ENCODE assay signal across 30 cellular contexts in the genomic region with DNA sequence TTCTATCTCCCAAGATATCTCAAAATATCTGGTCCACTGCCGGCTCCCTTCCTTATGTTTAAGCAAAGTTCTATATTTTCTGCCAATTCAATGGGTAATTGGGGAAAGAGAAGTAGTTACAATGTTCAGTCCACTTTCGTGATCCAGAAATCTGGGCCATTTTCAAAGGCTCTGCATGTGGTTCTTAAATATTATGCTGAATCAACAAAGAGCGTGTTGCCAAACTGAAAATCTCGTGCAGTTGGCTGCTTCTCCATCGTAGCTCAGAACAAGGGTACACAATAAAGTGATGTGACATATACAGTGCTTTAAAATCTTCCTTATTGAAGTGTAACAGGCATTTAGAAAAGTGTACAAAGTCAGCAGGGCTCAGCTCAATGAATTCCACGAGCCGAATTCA.
"Had no signal": no experiment of that assay in that cellular context is flagged by ENCODE, and none has a peak within 500 bp of the region (broad histone marks: within the 10 kb centered on the region; RNA-seq: fewer than 3 reads in every experiment).

No MANE protein-coding gene starts in this region.

- H3K27ac ChIP-seq: left ventricle myocardium inferior, pancreas, prostate gland, spleen, suprapubic skin, thoracic aorta, tibial artery, upper lobe of right lung had no signal

- H3K4me3 ChIP-seq: left ventricle myocardium inferior, lung, mucosa of descending colon, pancreas, prostate gland, sigmoid colon, spleen, suprapubic skin, thoracic aorta, tibial artery, upper lobe of right lung had no signal

- H3K4me1 ChIP-seq: left ventricle myocardium inferior, pancreas, prostate gland, spleen, suprapubic skin, tibial artery, upper lobe of right lung had no signal

- ATAC-seq: mucosa of descending colon; naive thymus-derived CD4-positive, alpha-beta T cell; natural killer cell treated with Interleukin-12 subunit alpha and Interleukin-12 subunit beta and Interleukin-15 and Interleukin-18, amount 100 ng/mL, for 72 hours; pancreas; right cardiac atrium; stimulated activated effector memory CD8-positive, alpha-beta T cell treated with anti-CD3 and anti-CD28 coated beads, Interleukin-12 subunit alpha, Interleukin-12 subunit beta, amount 100 ng/mL, for 72 hours; upper lobe of right lung had no signal

- H3K27ac Mint-ChIP-seq: immature natural killer cell; memory B cell; stimulated activated effector memory CD8-positive, alpha-beta T cell treated with anti-CD3 and anti-CD28 coated beads, Interleukin-12 subunit alpha, Interleukin-12 subunit beta, amount 100 ng/mL, for 72 hours; stimulated activated naive CD8-positive, alpha-beta T cell treated with anti-CD3 and anti-CD28 coated beads, Interleukin-15, Interleukin-2, amounts not matched to agents 100 ng/mL and 50 ng/mL, for 24 hours had no signal

- H3K27me3 Mint-ChIP-seq: naive thymus-derived CD4-positive, alpha-beta T cell; stimulated activated naive CD8-positive, alpha-beta T cell treated with anti-CD3 and anti-CD28 coated beads, Interleukin-15, Interleukin-2, amounts not matched to agents 100 ng/mL and 50 ng/mL, for 24 hours had no signal

- H3K36me3 Mint-ChIP-seq: immature natural killer cell; memory B cell; stimulated activated effector memory CD8-positive, alpha-beta T cell treated with anti-CD3 and anti-CD28 coated beads, Interleukin-12 subunit alpha, Interleukin-12 subunit beta, amount 100 ng/mL, for 72 hours had no signal

- FAIRE-seq: islet of Langerhans, kidney, pancreas, small intestine, urothelium cell line had no signal

- H3K9me3 Mint-ChIP-seq: immature natural killer cell; memory B cell; naive thymus-derived CD4-positive, alpha-beta T cell; stimulated activated effector memory CD8-positive, alpha-beta T cell treated with anti-CD3 and anti-CD28 coated beads, Interleukin-12 subunit alpha, Interleukin-12 subunit beta, amount 100 ng/mL, for 72 hours; stimulated activated naive CD8-positive, alpha-beta T cell treated with anti-CD3 and anti-CD28 coated beads, Interleukin-15, Interleukin-2, amounts not matched to agents 100 ng/mL and 50 ng/mL, for 24 hours had no signal

- H3K4me3 Mint-ChIP-seq: immature natural killer cell; memory B cell; naive thymus-derived CD4-positive, alpha-beta T cell; natural killer cell treated with Interleukin-12 subunit alpha and Interleukin-12 subunit beta and Interleukin-15 and Interleukin-18, amount 100 ng/mL, for 72 hours; neural crest cell; stimulated activated effector memory CD8-positive, alpha-beta T cell treated with anti-CD3 and anti-CD28 coated beads, Interleukin-12 subunit alpha, Interleukin-12 subunit beta, amount 100 ng/mL, for 72 hours; stimulated activated naive CD8-positive, alpha-beta T cell treated with anti-CD3 and anti-CD28 coated beads, Interleukin-15, Interleukin-2, amounts not matched to agents 100 ng/mL and 50 ng/mL, for 24 hours had no signal

- H3K4me1 Mint-ChIP-seq: immature natural killer cell, memory B cell, neural crest cell had no signal

- DNase-seq: hypothalamus; immature natural killer cell; kidney; left ventricle myocardium inferior; midbrain; mucosa of descending colon; naive thymus-derived CD4-positive, alpha-beta T cell; nucleus accumbens; pancreas; retina; right cardiac atrium; sigmoid colon; small intestine; spleen; stimulated activated CD4-positive, alpha-beta T cell treated with anti-CD3 and anti-CD28 coated beads, Interleukin-4, amount 100 ng/mL, for 24 hours; stimulated activated naive CD4-positive, alpha-beta T cell; tibial artery; trophoblast cell; upper lobe of right lung had no signal

- H3K9me3 ChIP-seq: left ventricle myocardium inferior, mucosa of descending colon, pancreas, prostate gland, sigmoid colon, spleen, suprapubic skin, thoracic aorta, tibial artery, upper lobe of right lung had no signal
